In the genomic region with DNA sequence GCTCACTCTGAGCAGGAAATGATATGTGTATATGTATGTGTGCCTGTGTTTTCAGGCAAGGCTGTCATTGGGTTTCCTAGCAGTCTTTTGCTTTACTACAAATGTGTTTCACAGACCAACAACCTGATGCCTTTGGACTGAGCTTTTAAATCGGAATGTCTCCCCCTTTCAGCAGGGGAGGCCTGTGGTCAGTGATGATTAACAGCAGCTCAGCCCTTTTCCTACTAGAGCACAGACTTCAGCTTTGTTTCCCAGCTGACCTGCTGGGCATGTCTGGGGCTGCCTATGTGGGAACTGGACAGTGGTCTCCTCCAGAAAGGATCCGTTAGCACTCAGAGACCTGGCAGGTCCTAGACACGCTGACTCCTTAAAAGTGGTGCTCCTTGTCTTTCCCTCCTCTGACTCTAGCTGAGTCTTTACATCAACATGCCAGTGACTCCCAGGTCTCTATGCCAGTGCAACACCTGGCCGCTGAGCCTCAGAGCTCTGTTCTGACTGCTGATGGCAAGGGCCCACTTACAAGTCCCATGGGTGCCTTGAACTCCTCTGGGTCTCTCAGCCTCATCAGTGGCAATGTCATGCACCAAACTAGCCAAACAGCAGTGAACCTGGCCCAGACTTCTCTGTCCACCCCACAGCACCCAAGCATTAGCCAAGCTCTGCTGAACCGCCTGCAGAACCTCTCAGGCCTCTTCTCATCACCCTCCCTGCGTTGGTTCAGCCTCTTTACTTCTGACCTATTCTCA, we compare ENCODE assay signal across 10 cellular contexts. TPM values are rescaled to one million over a fixed set of nuclear protein-coding genes. Genes with fewer than 3 reads are reported as not detected.
DNase-seq lines count a peak whose midpoint lies in the region; ATAC-seq and TF ChIP-seq lines count a peak whose summit lies in the region.
"Had no signal": no experiment of that assay in that cellular context is flagged by ENCODE, and none has a peak within 500 bp of the region (broad histone marks: within the 10 kb centered on the region; RNA-seq: fewer than 3 reads in every experiment).

No MANE protein-coding gene starts in this region.

- H3K36me3 ChIP-seq in smooth muscle cell (ENCODE audit: low read depth): peaks cover 7% of the 10 kb centered on the region

- ATAC-seq in activated T-helper 17 cell treated with anti-CD3 and anti-CD28 coated beads, Interleukin-2, amount 50 U/mL, for 72 hours (replicated peaks): no peak

- POLR2A ChIA-PET in activated CD4-positive, alpha-beta T cell treated with anti-CD3 and anti-CD28 coated beads, Interleukin-2, amount 10 ng/mL, durations not matched to agents 7 days and 5 days (lab: Charles Lee): no interaction called here

- H3K4me1 Mint-ChIP-seq in activated CD4-positive, alpha-beta T cell treated with anti-CD3 and anti-CD28 coated beads, Interleukin-2, amount 10 ng/mL, durations not matched to agents 7 days and 5 days: peaks cover 80% of the 10 kb centered on the region
- H3K4me1 Mint-ChIP-seq in activated T-helper 17 cell treated with anti-CD3 and anti-CD28 coated beads, Interleukin-2, amount 50 U/mL, for 72 hours: peaks cover 44% of the 10 kb centered on the region
- H3K4me1 Mint-ChIP-seq in immature natural killer cell: peaks cover 84 to 98% of the 10 kb centered on the region in 2 donors

- peaks cover 42% of the 10 kb centered on the region for H3F3A ChIP-seq in smooth muscle cell (ENCODE audit: low read depth)

- H4K20me1 ChIP-seq in smooth muscle cell (ENCODE audit: low read depth): peaks cover 75% of the 10 kb centered on the region

- H2AFZ ChIP-seq in smooth muscle cell (ENCODE audit: low read depth): no peak overlapping the region

- peaks cover 56% of the 10 kb centered on the region for H3K36me3 Mint-ChIP-seq in activated CD4-positive, alpha-beta T cell treated with anti-CD3 and anti-CD28 coated beads, Interleukin-2, amount 10 ng/mL, durations not matched to agents 7 days and 5 days (ENCODE audit: low read depth)
- peaks cover 66% of the 10 kb centered on the region for H3K36me3 Mint-ChIP-seq in activated T-helper 17 cell treated with anti-CD3 and anti-CD28 coated beads, Interleukin-2, amount 50 U/mL, for 72 hours (ENCODE audit: low read depth)
- peaks cover 0 to 15% (median 0%) of the 10 kb centered on the region in 3 donors for H3K36me3 Mint-ChIP-seq in immature natural killer cell

- no peak for DNase-seq in activated CD4-positive, alpha-beta T cell treated with anti-CD3 and anti-CD28 coated beads, Interleukin-2, amount 10 ng/mL, durations not matched to agents 7 days and 5 days
- no peak for DNase-seq in activated CD4-positive, alpha-beta T cell treated with anti-CD3 and anti-CD28 coated beads for 1 hour
- DNase-seq in immature natural killer cell: no peak
- DNase-seq in smooth muscle cell (lab: John Stamatoyannopoulos, UW; ENCODE audit: unreplicated experiment): no peak
- no peak for DNase-seq in AML-193 (lab: John Stamatoyannopoulos, UW)
- no peak for DNase-seq in effector CD8-positive, alpha-beta T cell (lab: John Stamatoyannopoulos, UW)
- no peak for DNase-seq in DMS153 treated with DMSO at 0.1 percent for 48 hours (lab: John Stamatoyannopoulos, UW; ENCODE audit: unreplicated experiment)
- DNase-seq: NCI-H1105 had no signal

- no peak overlapping the region for H3K4me3 ChIP-seq in smooth muscle cell
- H3K4me3 ChIP-seq: SJCRH30 had no signal

- H3K27ac ChIP-seq in smooth muscle cell (ENCODE audit: low read depth): peak overlapping the region; percentile 96
- H3K27ac ChIP-seq: SJCRH30 had no signal

- H3K4me1 ChIP-seq in smooth muscle cell (ENCODE audit: low read depth): peaks cover 34% of the 10 kb centered on the region

- H3K27me3 Mint-ChIP-seq in activated CD4-positive, alpha-beta T cell treated with anti-CD3 and anti-CD28 coated beads, Interleukin-2, amount 10 ng/mL, durations not matched to agents 7 days and 5 days: no peaks in the 10 kb centered on the region
- no peaks in the 10 kb centered on the region for H3K27me3 Mint-ChIP-seq in activated T-helper 17 cell treated with anti-CD3 and anti-CD28 coated beads, Interleukin-2, amount 50 U/mL, for 72 hours
- peaks cover 0 to 5% (median 0%) of the 10 kb centered on the region in 3 donors for H3K27me3 Mint-ChIP-seq in immature natural killer cell (ENCODE audit: low read depth in 3 of 3)

- CTCF ChIA-PET in activated CD4-positive, alpha-beta T cell treated with anti-CD3 and anti-CD28 coated beads, Interleukin-2, amount 10 ng/mL, durations not matched to agents 7 days and 5 days (lab: Charles Lee): interaction anchor here (0.8 to 1.4 kb wide), 6 partner anchors 9 to 45 kb away, joined by 3 read pairs; no protein-coding TSS in a partner anchor

- H3K9me3 ChIP-seq in smooth muscle cell (replicated peaks; ENCODE audit: low read depth): no peaks in the 10 kb centered on the region
- H3K9me3 ChIP-seq: SJCRH30 had no signal

- no peaks in the 10 kb centered on the region for H3K27me3 ChIP-seq in smooth muscle cell (ENCODE audit: low read depth)
- H3K27me3 ChIP-seq: SJCRH30 had no signal

- H3K4me3 Mint-ChIP-seq in activated CD4-positive, alpha-beta T cell treated with anti-CD3 and anti-CD28 coated beads, Interleukin-2, amount 10 ng/mL, durations not matched to agents 7 days and 5 days: no peak overlapping the region
- no peak overlapping the region for H3K4me3 Mint-ChIP-seq in activated T-helper 17 cell treated with anti-CD3 and anti-CD28 coated beads, Interleukin-2, amount 50 U/mL, for 72 hours
- no peak overlapping the region for H3K4me3 Mint-ChIP-seq in immature natural killer cell

- peaks cover 84% of the 10 kb centered on the region for H3K79me2 ChIP-seq in smooth muscle cell (ENCODE audit: low read depth)

- WGBS in smooth muscle cell (ENCODE audit: low lambda C conversion rate): 44% methylated on average over 6 of the region's 6 CpGs

- H3K27ac Mint-ChIP-seq in activated CD4-positive, alpha-beta T cell treated with anti-CD3 and anti-CD28 coated beads, Interleukin-2, amount 10 ng/mL, durations not matched to agents 7 days and 5 days: peak overlapping the region; percentile 47
- H3K27ac Mint-ChIP-seq in activated T-helper 17 cell treated with anti-CD3 and anti-CD28 coated beads, Interleukin-2, amount 50 U/mL, for 72 hours: peak overlapping the region; percentile 84
- H3K27ac Mint-ChIP-seq in immature natural killer cell: peak overlapping the region in 5 of 6 donors; percentile 19 to 74 (median 65)

- peak overlapping the region; percentile 93 for H3K4me2 ChIP-seq in smooth muscle cell

- no peak for TF ChIP-seq CTCF in smooth muscle cell (IDR thresholded peaks at IDR 0.05; ENCODE audit: borderline replicate concordance, insufficient read depth, poor library complexity, severe bottlenecking)

- peak overlapping the region; percentile 76 for H3K9ac ChIP-seq in smooth muscle cell (ENCODE audit: low read depth)

- no peaks in the 10 kb centered on the region for H3K9me3 Mint-ChIP-seq in activated CD4-positive, alpha-beta T cell treated with anti-CD3 and anti-CD28 coated beads, Interleukin-2, amount 10 ng/mL, durations not matched to agents 7 days and 5 days
- no peaks in the 10 kb centered on the region for H3K9me3 Mint-ChIP-seq in activated T-helper 17 cell treated with anti-CD3 and anti-CD28 coated beads, Interleukin-2, amount 50 U/mL, for 72 hours
- H3K9me3 Mint-ChIP-seq in immature natural killer cell: no peaks in the 10 kb centered on the region

RNA-seq across cellular contexts. Expression of gene MACROH2A1, which starts 7.7 kb away (rescaled TPM):
- total RNA-seq in activated CD4-positive, alpha-beta T cell treated with anti-CD3 and anti-CD28 coated beads, Interleukin-2, amount 10 ng/mL, durations not matched to agents 7 days and 5 days: 100 to 1,000 TPM; 287 to 297 TPM
- 100 to 1,000 TPM in 1 of 2 donors, 10 to 100 TPM in 1; 84.8 to 173 TPM for total RNA-seq in activated T-helper 17 cell treated with anti-CD3 and anti-CD28 coated beads, Interleukin-2, amount 50 U/mL, for 72 hours
- polyA plus RNA-seq in immature natural killer cell (100 to 1,000 TPM; 162 to 195 (median 168) TPM), smooth muscle cell (272 and 309 TPM in 2 replicates)
- total RNA-seq in smooth muscle cell: 349 and 371 TPM in 2 replicates

RNA-seq across cellular contexts. Expression of gene DCANP1, which starts 55.9 kb away (rescaled TPM):
- not detected for total RNA-seq in activated CD4-positive, alpha-beta T cell treated with anti-CD3 and anti-CD28 coated beads, Interleukin-2, amount 10 ng/mL, durations not matched to agents 7 days and 5 days
- total RNA-seq in activated T-helper 17 cell treated with anti-CD3 and anti-CD28 coated beads, Interleukin-2, amount 50 U/mL, for 72 hours: not detected
- under 1 TPM in 1 of 3 donors, not detected in 2; 0.95 TPM for polyA plus RNA-seq in immature natural killer cell
- total RNA-seq in smooth muscle cell: not detected in 2 replicates
- not detected in 2 replicates for polyA plus RNA-seq in smooth muscle cell
- total RNA-seq: SJCRH30 had no signal
